8 cellular contexts compared by ENCODE assay signal in genomic region chr17:76738468-76738850, GRCh38. TPM values are rescaled to one million over a fixed set of nuclear protein-coding genes. Genes with fewer than 3 reads are reported as not detected.
DNase-seq lines count a peak whose midpoint lies in the region; ATAC-seq and TF ChIP-seq lines count a peak whose summit lies in the region.

No MANE protein-coding gene starts in this region.

- no peak for ATAC-seq in natural killer cell
- no peak for ATAC-seq in GM19351 (IDR thresholded peaks at IDR 0.05; ENCODE audit: unreplicated experiment)
- ATAC-seq in GM21528 (IDR thresholded peaks at IDR 0.05; ENCODE audit: low FRiP score, unreplicated experiment) = no peak

- H3K27me3 Mint-ChIP-seq in natural killer cell (ENCODE audit: low read depth in 2 of 2) = no peaks in the 10 kb centered on the region

- peak overlapping the region; percentile 99 for H3K27ac Mint-ChIP-seq in natural killer cell

- H3K4me3 ChIP-seq in LNCaP clone FGC (ENCODE audit: low read depth, low read length) = peak overlapping the region; percentile 97

- H3K27ac ChIP-seq in cingulate gyrus (ENCODE audit: low read depth, low read length) = peak overlapping the region; percentile 100

- TF ChIP-seq CTCF in LNCaP clone FGC (IDR thresholded peaks at IDR 0.05; ENCODE audit: control insufficient read depth, extremely low read depth, insufficient read depth) = no peak
- TF ChIP-seq CTCF in natural killer cell (IDR thresholded peaks at IDR 0.05) = no peak

- peaks cover 47 to 48% of the 10 kb centered on the region in 2 donors for H3K4me1 Mint-ChIP-seq in natural killer cell

- intact Hi-C loops in natural killer cell (cut with micrococcal nuclease) = loop anchor here (10.0 kb wide), 1 partner anchor 474 kb away; the partner anchor contains the start of gene UBALD2

- peaks cover 30% of the 10 kb centered on the region for H3K36me3 Mint-ChIP-seq in natural killer cell

- H3K4me3 Mint-ChIP-seq in natural killer cell = peak overlapping the region; percentile 96

- no peaks in the 10 kb centered on the region for H3K9me3 Mint-ChIP-seq in natural killer cell

- DNase-seq in CD1c-positive myeloid dendritic cell (ENCODE audit: extremely low spot score) (peak; percentile 37), LNCaP clone FGC (ENCODE audit: low read depth) (no peak), natural killer cell (no peak), cerebellum (ENCODE audit: low spot score) (no peak), occipital lobe (lab: John Stamatoyannopoulos, UW) (no peak)

RNA-seq across cellular contexts. Expression of gene MFSD11, which starts 0.5 kb away (rescaled TPM):
- 10 to 100 TPM; 32.7 to 44.0 (median 33.9) TPM for total RNA-seq in natural killer cell
- 63.4 TPM for total RNA-seq in cerebellum
- total RNA-seq in occipital lobe = 61.3 TPM

RNA-seq across cellular contexts. Expression of gene SRSF2, which starts 1.3 kb away (rescaled TPM):
- total RNA-seq in natural killer cell (100 to 1,000 TPM; 402 to 548 (median 503) TPM), cerebellum (114 TPM), occipital lobe (87.7 TPM)

RNA-seq across cellular contexts. Expression of gene METTL23, which starts 11.8 kb away (rescaled TPM):
- total RNA-seq in natural killer cell (10 to 100 TPM; 31.9 to 57.7 (median 34.2) TPM), cerebellum (11.1 TPM), occipital lobe (17.8 TPM)

RNA-seq across cellular contexts. Expression of gene JMJD6, which starts 12.1 kb away (rescaled TPM):
- 100 to 1,000 TPM; 169 to 257 (median 195) TPM for total RNA-seq in natural killer cell
- total RNA-seq in cerebellum = 20.1 TPM
- 20.0 TPM for total RNA-seq in occipital lobe

RNA-seq across cellular contexts. Expression of gene MXRA7, which starts 27.7 kb away (rescaled TPM):
- total RNA-seq in natural killer cell (10 to 100 TPM; 31.6 to 47.6 (median 46.5) TPM), cerebellum (56.8 TPM), occipital lobe (34.6 TPM)
